In genomic region chr6:11232177-11232967, GRCh38 we compare ENCODE assay signal across 8 cellular contexts. TPM values are rescaled to one million over a fixed set of nuclear protein-coding genes. Genes with fewer than 3 reads are reported as not detected.
DNase-seq lines count a peak whose midpoint lies in the region; ATAC-seq, FAIRE-seq and TF ChIP-seq lines count a peak whose summit lies in the region.

NEDD9 (minus strand) TSS chr6:11232668; CDS start chr6:11232515, 153 bp downstream.

- no peaks in the 10 kb centered on the region for H3K27me3 ChIP-seq in pancreas
- H3K27me3 ChIP-seq in tibial artery = no peaks in the 10 kb centered on the region

- TF ChIP-seq CTCF in GM12864 (IDR thresholded peaks at IDR 0.05; ENCODE audit: low read depth, low read length, missing control alignments) = no peak
- no peak for TF ChIP-seq CTCF in pancreas (IDR thresholded peaks at IDR 0.05)
- TF ChIP-seq CTCF in tibial artery (IDR thresholded peaks at IDR 0.05) = no peak

- DNase-seq in GM12864 (ENCODE audit: low read depth) (peak; percentile 82), NCI-H1417 (lab: John Stamatoyannopoulos, UW) (peak; percentile 79 to 93 (median 91)), SW 1271 (lab: John Stamatoyannopoulos, UW) (peak; percentile 68 to 80), Right ventricle myocardium superior (peak; percentile 96), pancreas (peak; percentile 91 to 98 (median 94)), tibial artery (peak; percentile 98)
- DNase-seq in activated naive CD8-positive, alpha-beta T cell treated with anti-CD3 and anti-CD28 coated beads, Interleukin-2, amount 50 U/mL, for 16 hours (ENCODE audit: low read depth, low spot score) = peak; percentile 89

- WGBS in pancreas, 2 donors = 0% methylated on average over 31 of the region's 31 CpGs

- H3K9me3 ChIP-seq in pancreas (no peaks in the 10 kb centered on the region), tibial artery (no peaks in the 10 kb centered on the region)

- H3K4me3 ChIP-seq in GM12864 (ENCODE audit: low read depth, low read length) (peak within 1 kb of the TSS; percentile 51), pancreas (peak within 1 kb of the TSS; percentile 32 to 58 (median 48)), tibial artery (peak within 1 kb of the TSS; percentile 63 to 76)

- H3K27ac ChIP-seq in pancreas (peak within 1 kb of the TSS; percentile 39 to 93 (median 74)), tibial artery (peak within 1 kb of the TSS; percentile 79 to 84)

- intact Hi-C loops in Right ventricle myocardium superior (cut with DNase I) (no loop called here), pancreas (cut with DNase I) (no loop called here), tibial artery (cut with DNase I; ENCODE audit: low total_unique reads) (no loop called here)

- H3K4me1 ChIP-seq in pancreas (peaks cover 0 to 8% (median 0%) of the 10 kb centered on the region in 3 donors), tibial artery (peaks cover 0 to 69% (median 26%) of the 10 kb centered on the region in 4 donors)

- peak; percentile 97 for ATAC-seq in HG02759 (IDR thresholded peaks at IDR 0.05; ENCODE audit: unreplicated experiment)
- ATAC-seq in Right ventricle myocardium superior (ENCODE audit: poor library complexity) = peak; percentile 99
- ATAC-seq in pancreas = peak; percentile 96 to 99 (median 98)

- peak; percentile 80 for FAIRE-seq in pancreas (lab: Jason Lieb, UNC)

- no peaks in the 10 kb centered on the region for H3K36me3 ChIP-seq in pancreas
- H3K36me3 ChIP-seq in tibial artery = no peaks in the 10 kb centered on the region

RNA-seq across cellular contexts. Expression of gene NEDD9, which starts in this region (rescaled TPM):
- 23.7 TPM for total RNA-seq in Right ventricle myocardium superior
- 10 to 100 TPM in 1 of 6 donors, 1 to 10 TPM in 5; 4.9 to 13.2 (median 8.3) TPM for total RNA-seq in pancreas
- 10 to 100 TPM in 1 of 2 donors, 1 to 10 TPM in 1; 4.8 to 11.7 TPM for polyA plus RNA-seq in pancreas

Comparison
In these comparisons a context has a peak if more than half of its experiments do, and no peak if none do; other contexts are left out.
1. Peak in every context shown above with its lines: DNase-seq, ATAC-seq, H3K4me3 ChIP-seq and H3K27ac ChIP-seq.